1 cellular context compared by ENCODE assay signal in genomic region chr16:67017810-67018488, GRCh38.
TF ChIP-seq lines count a peak whose summit lies in the region.

No MANE protein-coding gene starts in this region.

TF ChIP-seq in HepG2, 621 proteins besides CTCF, POLR2A, EP300 and RAD21 (continues in another document):
- peak; percentile 99 for TF ChIP-seq SIX4 (CRISPR knock-in tag; IDR thresholded peaks at IDR 0.05)
- 0 out of 2 replicates have a peak, but pooled peaks have one; percentile 39 for TF ChIP-seq ZNF614 (CRISPR knock-in tag; IDR thresholded peaks at IDR 0.05; ENCODE audit: borderline replicate concordance)
- TF ChIP-seq BORCS8-MEF2B (CRISPR knock-in tag; IDR thresholded peaks at IDR 0.05) = peak; percentile 94
- TF ChIP-seq ZNF280B (CRISPR knock-in tag; IDR thresholded peaks at IDR 0.05; ENCODE audit: borderline replicate concordance) = peak; percentile 54; the same call in 1 of the 2 replicates
- no peak for TF ChIP-seq GFI1 (CRISPR knock-in tag; IDR thresholded peaks at IDR 0.05; ENCODE audit: borderline replicate concordance)
- TF ChIP-seq AKNA (CRISPR knock-in tag; IDR thresholded peaks at IDR 0.05; ENCODE audit: borderline replicate concordance) = no peak
- TF ChIP-seq ATF4 (CRISPR knock-in tag; IDR thresholded peaks at IDR 0.05) = no peak
- peak; percentile 57 for TF ChIP-seq ZNF629 (CRISPR knock-in tag; conservative IDR thresholded peaks at IDR 0.05)
- TF ChIP-seq MAFG (CRISPR knock-in tag; IDR thresholded peaks at IDR 0.05) = no peak
- TF ChIP-seq ZBTB7B (CRISPR knock-in tag; IDR thresholded peaks at IDR 0.05) = 0 out of 2 replicates have a peak, but pooled peaks have one; percentile 27
- TF ChIP-seq ELF4 (CRISPR knock-in tag; IDR thresholded peaks at IDR 0.05; ENCODE audit: borderline replicate concordance) = no peak
- no peak for TF ChIP-seq TMF1 (CRISPR knock-in tag; IDR thresholded peaks at IDR 0.05; ENCODE audit: low read depth)
- TF ChIP-seq SP5 (CRISPR knock-in tag; IDR thresholded peaks at IDR 0.05; ENCODE audit: borderline replicate concordance, low read depth) = peak; percentile 40; the same call in 1 of the 2 replicates
- peak; percentile 90 for TF ChIP-seq KDM1A (CRISPR knock-in tag; IDR thresholded peaks at IDR 0.05)
- TF ChIP-seq ZNF770 (CRISPR knock-in tag; IDR thresholded peaks at IDR 0.05) = no peak
- TF ChIP-seq CSRNP1 (CRISPR knock-in tag; IDR thresholded peaks at IDR 0.05) = peak; percentile 63; the same call in 1 of the 2 replicates
- no peak for TF ChIP-seq TEF (CRISPR knock-in tag; IDR thresholded peaks at IDR 0.05)
- TF ChIP-seq ZNF703 (CRISPR knock-in tag; IDR thresholded peaks at IDR 0.05; ENCODE audit: borderline replicate concordance) = no peak
- TF ChIP-seq ZNF704 (CRISPR knock-in tag; IDR thresholded peaks at IDR 0.05; ENCODE audit: borderline replicate concordance) = no peak
- TF ChIP-seq ARNT (IDR thresholded peaks at IDR 0.05) = no peak
- TF ChIP-seq ZNF598 (CRISPR knock-in tag; IDR thresholded peaks at IDR 0.05; ENCODE audit: borderline replicate concordance) = peak; percentile 81; the same call in 1 of the 2 replicates
- no peak; the same call in 1 of the 2 replicates for TF ChIP-seq STAT6 (CRISPR knock-in tag; IDR thresholded peaks at IDR 0.05; ENCODE audit: borderline replicate concordance)
- peak; percentile 77; the same call in 1 of the 2 replicates for TF ChIP-seq YEATS2 (CRISPR knock-in tag; IDR thresholded peaks at IDR 0.05; ENCODE audit: borderline replicate concordance)
- TF ChIP-seq GATAD2A (CRISPR knock-in tag; IDR thresholded peaks at IDR 0.05) = peak; percentile 74; the same call in 1 of the 2 replicates
- no peak for TF ChIP-seq ZNF343 (CRISPR knock-in tag; IDR thresholded peaks at IDR 0.05)
- TF ChIP-seq CBX5 (CRISPR knock-in tag; IDR thresholded peaks at IDR 0.05; ENCODE audit: borderline replicate concordance) = peak; percentile 79
- peak; percentile 65; the same call in 1 of the 2 replicates for TF ChIP-seq ZNF784 (CRISPR knock-in tag; IDR thresholded peaks at IDR 0.05; ENCODE audit: borderline replicate concordance)
- peak; percentile 23; the same call in 1 of the 2 replicates for TF ChIP-seq ZNF253 (CRISPR knock-in tag; IDR thresholded peaks at IDR 0.05; ENCODE audit: borderline replicate concordance)
- TF ChIP-seq MATR3 (CRISPR knock-in tag; IDR thresholded peaks at IDR 0.05) = no peak
- peak; percentile 75; the same call in 1 of the 2 replicates for TF ChIP-seq ZNF350 (CRISPR knock-in tag; IDR thresholded peaks at IDR 0.05; ENCODE audit: borderline replicate concordance, low read depth)
- TF ChIP-seq CREM (IDR thresholded peaks at IDR 0.05) = no peak
- no peak for TF ChIP-seq CREM (CRISPR knock-in tag; IDR thresholded peaks at IDR 0.05)
- TF ChIP-seq ZNF143 (CRISPR knock-in tag; IDR thresholded peaks at IDR 0.05) = 0 out of 2 replicates have a peak, but pooled peaks have one; percentile 22
- no peak; the same call in 1 of the 2 replicates for TF ChIP-seq PRDM10 (CRISPR knock-in tag; IDR thresholded peaks at IDR 0.05; ENCODE audit: low read depth)
- peak; percentile 76; the same call in 1 of the 2 replicates for TF ChIP-seq MIER3 (CRISPR knock-in tag; IDR thresholded peaks at IDR 0.05; ENCODE audit: borderline replicate concordance)
